9 cellular contexts compared by ENCODE assay signal in the genomic region with DNA sequence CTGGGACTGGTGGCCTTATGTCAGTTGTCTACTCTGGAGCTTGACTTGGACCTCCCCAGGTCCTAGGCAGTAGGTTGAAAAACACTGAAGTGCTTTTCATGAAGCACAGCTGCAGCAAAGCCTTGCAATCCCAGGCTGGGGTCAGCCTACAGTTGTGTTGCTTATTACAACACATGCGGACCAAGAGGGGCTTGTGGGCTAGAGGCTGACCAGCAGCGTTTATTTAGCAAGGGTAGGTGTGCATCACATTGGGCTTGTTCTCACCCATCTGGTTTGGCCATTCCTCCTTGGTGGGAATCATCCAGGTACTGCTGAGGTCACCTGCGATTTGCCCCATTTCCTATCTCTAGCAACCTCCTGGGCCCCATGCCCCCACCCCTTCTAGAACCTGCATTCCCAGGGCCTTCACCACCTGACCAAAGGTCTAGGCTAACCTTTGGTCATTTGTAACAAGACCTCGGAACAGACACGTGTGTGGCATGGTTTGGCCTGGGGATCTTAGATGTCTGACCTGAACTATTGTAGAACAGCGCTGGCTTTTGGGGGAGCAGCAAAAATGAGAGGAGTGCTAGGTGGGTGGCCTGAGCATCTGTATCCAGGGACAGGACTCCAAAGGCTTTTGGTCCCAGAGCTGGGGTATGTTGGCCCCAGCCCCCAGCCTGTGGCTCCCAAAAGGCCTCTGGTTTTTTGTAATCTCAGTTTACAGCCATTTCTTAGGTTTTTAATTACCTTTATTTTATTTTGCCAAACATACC. TPM values are rescaled to one million over a fixed set of nuclear protein-coding genes. Genes with fewer than 3 reads are reported as not detected.
A peak's percentile ranks its signal among the peaks of the same experiment; 100 is the strongest.
DNase-seq lines count a peak whose midpoint lies in the region; ATAC-seq lines count a peak whose summit lies in the region.
"Had no signal": no experiment of that assay in that cellular context is flagged by ENCODE, and none has a peak within 500 bp of the region (broad histone marks: within the 10 kb centered on the region; RNA-seq: fewer than 3 reads in every experiment).

No MANE protein-coding gene starts in this region.

- H3K27me3 Mint-ChIP-seq in naive B cell: no peaks in the 10 kb centered on the region

- peak overlapping the region in 5 of 8 donors; percentile 10 to 100 (median 53) for H3K4me3 Mint-ChIP-seq in naive B cell

- ATAC-seq in naive B cell (ENCODE audit: low read depth in 2 of 2) (no peak), GM19351 (IDR thresholded peaks at IDR 0.05; ENCODE audit: unreplicated experiment) (no peak)

- H3K36me3 ChIP-seq in HUES48 (ENCODE audit: control insufficient read depth, insufficient read depth, low read length): peaks cover 20% of the 10 kb centered on the region

- no peaks in the 10 kb centered on the region for H3K27me3 ChIP-seq in HUES48 (ENCODE audit: control insufficient read depth, insufficient read depth, low read length)

- peak; percentile 36 for DNase-seq in DMS53 treated with DMSO at 0.1 percent for 48 hours (lab: John Stamatoyannopoulos, UW; ENCODE audit: unreplicated experiment)
- DNase-seq in activated T-cell treated with anti-CD3 and anti-CD28 coated beads, Interleukin-2, amount 50 U/mL, for 48 hours: peak; percentile 64 to 66
- DNase-seq in naive B cell: no peak
- DNase-seq in occipital lobe (lab: John Stamatoyannopoulos, UW): no peak
- no peak for DNase-seq in hippocampal formation (lab: John Stamatoyannopoulos, UW)
- no peak for DNase-seq in NOMO-1 treated with dmso at 0.1 percent for 144 hours (lab: John Stamatoyannopoulos, UW; ENCODE audit: unreplicated experiment)

- peak overlapping the region; percentile 96 for H3K27ac ChIP-seq in HUES48 (ENCODE audit: low read depth, low read length)

- no peaks in the 10 kb centered on the region for H3K4me1 ChIP-seq in HUES48 (ENCODE audit: control insufficient read depth, insufficient read depth, low read length)

- H3K9me3 ChIP-seq in HUES48 (ENCODE audit: control insufficient read depth, insufficient read depth, low read length): peaks cover 25% of the 10 kb centered on the region

- no peak overlapping the region for H3K4me3 ChIP-seq in HUES48 (ENCODE audit: low read depth, low read length)
- H3K4me3 ChIP-seq: lung had no signal

- peaks cover 14 to 26% (median 14%) of the 10 kb centered on the region in 3 donors for H3K4me1 Mint-ChIP-seq in naive B cell

- no peak overlapping the region for H3K9ac ChIP-seq in HUES48 (ENCODE audit: low read depth, low read length)

- peaks cover 17 to 21% of the 10 kb centered on the region in 2 donors for H3K36me3 Mint-ChIP-seq in naive B cell

- peaks cover 0 to 8% (median 0%) of the 10 kb centered on the region in 7 donors for H3K9me3 Mint-ChIP-seq in naive B cell

- peak overlapping the region in 3 of 6 donors; percentile 36 to 73 (median 73) for H3K27ac Mint-ChIP-seq in naive B cell

RNA-seq across cellular contexts. Expression of a gene that starts 3.0 kb away (rescaled TPM):
- 1,000 to 10,000 TPM; 3,636 to 5,147 (median 4,635) TPM for polyA plus RNA-seq in naive B cell (ENCODE audit: low read depth in 6 of 6)
- 2,213 TPM for total RNA-seq in occipital lobe

RNA-seq across cellular contexts. Expression of a gene that starts 7.8 kb away (rescaled TPM):
- polyA plus RNA-seq in naive B cell (ENCODE audit: low read depth in 6 of 6): 10 to 100 TPM in 5 of 6 donors, 1 to 10 TPM in 1; 9.5 to 23.1 (median 14.3) TPM
- 4.4 TPM for total RNA-seq in occipital lobe

RNA-seq across cellular contexts. Expression of a gene that starts 10.1 kb away (rescaled TPM):
- 10 to 100 TPM; 31.6 to 50.2 (median 36.6) TPM for polyA plus RNA-seq in naive B cell (ENCODE audit: low read depth in 6 of 6)
- 10.9 TPM for total RNA-seq in occipital lobe

RNA-seq across cellular contexts. Expression of a gene that starts 22.1 kb away (rescaled TPM):
- polyA plus RNA-seq in naive B cell (ENCODE audit: low read depth in 6 of 6): 10 to 100 TPM; 25.0 to 29.6 (median 27.2) TPM
- total RNA-seq in occipital lobe: 17.2 TPM

RNA-seq across cellular contexts. Expression of a gene that starts 26.8 kb away (rescaled TPM):
- 100 to 1,000 TPM in 2 of 6 donors, 10 to 100 TPM in 4; 39.6 to 269 (median 78.3) TPM for polyA plus RNA-seq in naive B cell (ENCODE audit: low read depth in 6 of 6)
- total RNA-seq in occipital lobe: 73.0 TPM

Comparison
In these comparisons a context has a peak if more than half of its experiments do, and no peak if none do; other contexts are left out.
1. DNase-seq: peak in DMS53 treated with DMSO at 0.1 percent for 48 hours (single experiment) and activated T-cell treated with anti-CD3 and anti-CD28 coated beads, Interleukin-2, amount 50 U/mL, for 48 hours (2 of 2); none in naive B cell (single experiment), occipital lobe (single experiment), hippocampal formation (0 of 2) and NOMO-1 treated with dmso at 0.1 percent for 144 hours (single experiment).